In genomic region chr7:39504963-39505362, GRCh38 we compare ENCODE assay signal across 14 cellular contexts.
DNase-seq lines count a peak whose midpoint lies in the region; ATAC-seq, FAIRE-seq and TF ChIP-seq lines count a peak whose summit lies in the region.
"Had no signal": no experiment of that assay in that cellular context is flagged by ENCODE, and none has a peak within 500 bp of the region (broad histone marks: within the 10 kb centered on the region; RNA-seq: fewer than 3 reads in every experiment).

No MANE protein-coding gene starts in this region.

- peaks cover 12% of the 10 kb centered on the region for H3K4me1 Mint-ChIP-seq in activated naive CD4-positive, alpha-beta T cell treated with anti-CD3 and anti-CD28 coated beads for 36 hours (ENCODE audit: low read depth)

- no peak overlapping the region for H3K27ac ChIP-seq in small intestine (ENCODE audit: low read depth in 1 of 2, low read length in 1 of 2)
- H3K27ac ChIP-seq: BLaER1 treated with 17β-estradiol and CSF1 and Interleukin-3, amounts not matched to agents 10 nM and 100 nM; KMS-11; spleen had no signal

- H3K27me3 Mint-ChIP-seq in activated naive CD4-positive, alpha-beta T cell treated with anti-CD3 and anti-CD28 coated beads for 36 hours (ENCODE audit: low read depth): no peaks in the 10 kb centered on the region

- H3K27ac Mint-ChIP-seq in activated naive CD4-positive, alpha-beta T cell treated with anti-CD3 and anti-CD28 coated beads for 36 hours: no peak overlapping the region
- H3K27ac Mint-ChIP-seq: activated T-cell treated with anti-CD3 and anti-CD28 coated beads, Interleukin-2, amount 50 U/mL, for 72 hours; naive thymus-derived CD8-positive, alpha-beta T cell had no signal

- no peaks in the 10 kb centered on the region for H3K9me3 ChIP-seq in small intestine (ENCODE audit: control insufficient read depth, low read depth)
- H3K9me3 ChIP-seq: spleen had no signal

- 37 to 62% (median 58%) methylated on average over 3 of the region's 3 CpGs for WGBS in small intestine, 3 donors

- no peak for FAIRE-seq in small intestine (lab: Jason Lieb, UNC)

- DNase-seq in activated naive CD4-positive, alpha-beta T cell treated with anti-CD3 and anti-CD28 coated beads for 36 hours: peak; percentile 32
- no peak for DNase-seq in activated naive CD4-positive, alpha-beta T cell treated with anti-CD3 and anti-CD28 coated beads, Interleukin-2, amount 50 U/mL, for 16 hours
- DNase-seq in NCI-H226: peak; percentile 68
- DNase-seq in choroid plexus epithelial cell (ENCODE audit: low read depth): peak; percentile 52
- DNase-seq in small intestine: peak; percentile 38
- no peak for DNase-seq in NCI-H345 treated with DMSO at 0.1 percent for 48 hours (lab: John Stamatoyannopoulos, UW; ENCODE audit: unreplicated experiment)
- DNase-seq: naive thymus-derived CD8-positive, alpha-beta T cell; NCI-H510A treated with DMSO at 0.1 percent for 48 hours; spleen had no signal

- H3K4me1 ChIP-seq in small intestine (ENCODE audit: control insufficient read depth in 2 of 2, insufficient read depth in 1 of 2, low read depth in 1 of 2, low read length in 1 of 2): no peaks in the 10 kb centered on the region

- no peaks in the 10 kb centered on the region for H3K36me3 Mint-ChIP-seq in activated naive CD4-positive, alpha-beta T cell treated with anti-CD3 and anti-CD28 coated beads for 36 hours (ENCODE audit: low read depth)
- H3K36me3 Mint-ChIP-seq: naive thymus-derived CD8-positive, alpha-beta T cell had no signal

- no peaks in the 10 kb centered on the region for H3K27me3 ChIP-seq in small intestine (ENCODE audit: control insufficient read depth in 2 of 2, insufficient read depth in 2 of 2, low read length in 2 of 2)
- H3K27me3 ChIP-seq: BLaER1 treated with 17β-estradiol and CSF1 and Interleukin-3, amounts not matched to agents 10 nM and 100 nM; spleen had no signal

- CTCF ChIA-PET in activated naive CD4-positive, alpha-beta T cell treated with anti-CD3 and anti-CD28 coated beads for 36 hours (lab: Charles Lee): no interaction called here

- no peaks in the 10 kb centered on the region for H3K9me3 Mint-ChIP-seq in activated naive CD4-positive, alpha-beta T cell treated with anti-CD3 and anti-CD28 coated beads for 36 hours
- H3K9me3 Mint-ChIP-seq: activated T-cell treated with anti-CD3 and anti-CD28 coated beads, Interleukin-2, amount 50 U/mL, for 72 hours; naive thymus-derived CD8-positive, alpha-beta T cell had no signal

- intact Hi-C loops in activated naive CD4-positive, alpha-beta T cell treated with anti-CD3 and anti-CD28 coated beads for 36 hours (cut with micrococcal nuclease): loop anchor here (5.0 kb wide), 1 partner anchor 38 kb away; no protein-coding TSS in a partner anchor

- H3K36me3 ChIP-seq in small intestine (ENCODE audit: control insufficient read depth in 2 of 2, insufficient read depth in 2 of 2, low read length in 2 of 2): no peaks in the 10 kb centered on the region
- H3K36me3 ChIP-seq: BLaER1 treated with 17β-estradiol and CSF1 and Interleukin-3, amounts not matched to agents 10 nM and 100 nM; spleen had no signal

- H3K4me3 ChIP-seq in choroid plexus epithelial cell (ENCODE audit: low read depth, low read length) (no peak overlapping the region), small intestine (ENCODE audit: low read depth in 1 of 2, low read length in 2 of 2) (no peak overlapping the region)
- H3K4me3 ChIP-seq: BLaER1 treated with 17β-estradiol and CSF1 and Interleukin-3, amounts not matched to agents 10 nM and 100 nM; spleen had no signal

- no peak overlapping the region for H3K4me3 Mint-ChIP-seq in activated naive CD4-positive, alpha-beta T cell treated with anti-CD3 and anti-CD28 coated beads for 36 hours
- H3K4me3 Mint-ChIP-seq: activated T-cell treated with anti-CD3 and anti-CD28 coated beads, Interleukin-2, amount 50 U/mL, for 72 hours; naive thymus-derived CD8-positive, alpha-beta T cell had no signal

- ATAC-seq in GM18867 (IDR thresholded peaks at IDR 0.05; ENCODE audit: unreplicated experiment) (no peak), HG02759 (IDR thresholded peaks at IDR 0.05; ENCODE audit: unreplicated experiment) (no peak)
- ATAC-seq: activated T-cell treated with anti-CD3 and anti-CD28 coated beads, Interleukin-2, amount 50 U/mL, for 72 hours; naive thymus-derived CD8-positive, alpha-beta T cell had no signal

- TF ChIP-seq CTCF in choroid plexus epithelial cell (conservative IDR thresholded peaks at IDR 0.05; ENCODE audit: low read depth, low read length): no peak

Comparison
In these comparisons a context has a peak if more than half of its experiments do, and no peak if none do; other contexts are left out.
1. DNase-seq: peak in activated naive CD4-positive, alpha-beta T cell treated with anti-CD3 and anti-CD28 coated beads for 36 hours (single experiment), NCI-H226 (single experiment), choroid plexus epithelial cell (single experiment) and small intestine (single experiment); none in activated naive CD4-positive, alpha-beta T cell treated with anti-CD3 and anti-CD28 coated beads, Interleukin-2, amount 50 U/mL, for 16 hours (single experiment) and NCI-H345 treated with DMSO at 0.1 percent for 48 hours (single experiment).